Comparison of ENCODE assay signal across 8 cellular contexts in genomic region chr7:923108-924041, GRCh38. TPM values are rescaled to one million over a fixed set of nuclear protein-coding genes. Genes with fewer than 3 reads are reported as not detected.
DNase-seq lines count a peak whose midpoint lies in the region; ATAC-seq and TF ChIP-seq lines count a peak whose summit lies in the region.

No MANE protein-coding gene starts in this region.

- ATAC-seq in GM21619 (IDR thresholded peaks at IDR 0.05; ENCODE audit: unreplicated experiment) = peak; percentile 78
- ATAC-seq in effector memory CD8-positive, alpha-beta T cell (replicated peaks) = peak; percentile 76

- no peaks in the 10 kb centered on the region for H3K27me3 ChIP-seq in thymus (ENCODE audit: control insufficient read depth, insufficient read depth)

- peak overlapping the region; percentile 94 for H3K27ac ChIP-seq in thymus (ENCODE audit: low read depth)

- H3K27ac Mint-ChIP-seq in activated CD4-positive, alpha-beta T cell treated with anti-CD3 and anti-CD28 coated beads, Interleukin-2, amount 10 ng/mL, durations not matched to agents 24 days and 14 days = peak overlapping the region; percentile 96
- H3K27ac Mint-ChIP-seq in effector memory CD8-positive, alpha-beta T cell = peak overlapping the region; percentile 92 to 95
- no peak overlapping the region for H3K27ac Mint-ChIP-seq in nephron progenitor cell

- peaks cover 20% of the 10 kb centered on the region for H3K36me3 Mint-ChIP-seq in activated CD4-positive, alpha-beta T cell treated with anti-CD3 and anti-CD28 coated beads, Interleukin-2, amount 10 ng/mL, durations not matched to agents 24 days and 14 days (ENCODE audit: low read depth)
- peaks cover 25% of the 10 kb centered on the region for H3K36me3 Mint-ChIP-seq in effector memory CD8-positive, alpha-beta T cell (ENCODE audit: insufficient read depth)
- H3K36me3 Mint-ChIP-seq in nephron progenitor cell (ENCODE audit: low read depth) = no peaks in the 10 kb centered on the region

- DNase-seq in GM10248 (ENCODE audit: extremely low spot score) = peak; percentile 90
- peak; percentile 83 to 86 for DNase-seq in Kasumi-1 (lab: John Stamatoyannopoulos, UW)
- peak; percentile 97 for DNase-seq in activated CD4-positive, alpha-beta T cell treated with anti-CD3 and anti-CD28 coated beads, Interleukin-2, amount 10 ng/mL, durations not matched to agents 24 days and 14 days
- DNase-seq in effector memory CD8-positive, alpha-beta T cell = peak; percentile 88 to 92 (median 90)
- peak; percentile 59 for DNase-seq in nephron progenitor cell
- no peak for DNase-seq in D341Med (ENCODE audit: low spot score)

- POLR2A ChIA-PET in GM10248 (lab: Yijun Ruan, JAX) = no interaction called here

- no peaks in the 10 kb centered on the region for H3K27me3 Mint-ChIP-seq in activated CD4-positive, alpha-beta T cell treated with anti-CD3 and anti-CD28 coated beads, Interleukin-2, amount 10 ng/mL, durations not matched to agents 24 days and 14 days
- H3K27me3 Mint-ChIP-seq in effector memory CD8-positive, alpha-beta T cell = no peaks in the 10 kb centered on the region
- H3K27me3 Mint-ChIP-seq in nephron progenitor cell (ENCODE audit: low read depth, poor library complexity) = peaks cover 4% of the 10 kb centered on the region

- intact Hi-C loops in activated CD4-positive, alpha-beta T cell treated with anti-CD3 and anti-CD28 coated beads, Interleukin-2, amount 10 ng/mL, durations not matched to agents 24 days and 14 days (cut with micrococcal nuclease) = loop anchor here (1.0 to 5.0 kb wide), 8 partner anchors 15 to 321 kb away; partner anchors contain the start of genes COX19, GET4, GPR146 and SUN1

- TF ChIP-seq CTCF in GM10248 (IDR thresholded peaks at IDR 0.05; ENCODE audit: control extremely low read depth, extremely low read depth, low read depth, missing control alignments) = no peak
- TF ChIP-seq CTCF in nephron progenitor cell (IDR thresholded peaks at IDR 0.05) = no peak

- H3K4me1 ChIP-seq in thymus (ENCODE audit: control insufficient read depth, insufficient read depth, low read length) = peaks cover 26% of the 10 kb centered on the region

- H3K4me3 Mint-ChIP-seq in activated CD4-positive, alpha-beta T cell treated with anti-CD3 and anti-CD28 coated beads, Interleukin-2, amount 10 ng/mL, durations not matched to agents 24 days and 14 days = peak overlapping the region; percentile 87
- H3K4me3 Mint-ChIP-seq in effector memory CD8-positive, alpha-beta T cell = peak overlapping the region; percentile 84 to 91
- H3K4me3 Mint-ChIP-seq in nephron progenitor cell = no peak overlapping the region

- CTCF ChIA-PET in GM10248 (lab: Yijun Ruan, JAX) = interaction anchor here (0.9 to 2.2 kb wide), 4 partner anchors 11 to 254 kb away, joined by 3 to 7 read pairs (median 4); no protein-coding TSS in a partner anchor

- peaks cover 34% of the 10 kb centered on the region for H3K4me1 Mint-ChIP-seq in activated CD4-positive, alpha-beta T cell treated with anti-CD3 and anti-CD28 coated beads, Interleukin-2, amount 10 ng/mL, durations not matched to agents 24 days and 14 days
- peaks cover 34 to 39% of the 10 kb centered on the region in 2 donors for H3K4me1 Mint-ChIP-seq in effector memory CD8-positive, alpha-beta T cell (ENCODE audit: low read depth in 2 of 2)
- peaks cover 32% of the 10 kb centered on the region for H3K4me1 Mint-ChIP-seq in nephron progenitor cell

- no peaks in the 10 kb centered on the region for H3K9me3 ChIP-seq in thymus (ENCODE audit: control insufficient read depth)

- peak overlapping the region; percentile 39 for H3K4me3 ChIP-seq in thymus (ENCODE audit: low read length)

- 38% methylated on average over 40 of the region's 40 CpGs for WGBS in thymus

- no peaks in the 10 kb centered on the region for H3K9me3 Mint-ChIP-seq in activated CD4-positive, alpha-beta T cell treated with anti-CD3 and anti-CD28 coated beads, Interleukin-2, amount 10 ng/mL, durations not matched to agents 24 days and 14 days
- no peaks in the 10 kb centered on the region for H3K9me3 Mint-ChIP-seq in effector memory CD8-positive, alpha-beta T cell
- H3K9me3 Mint-ChIP-seq in nephron progenitor cell = no peaks in the 10 kb centered on the region

- no peaks in the 10 kb centered on the region for H3K36me3 ChIP-seq in thymus (ENCODE audit: control insufficient read depth, insufficient read depth)

RNA-seq across cellular contexts. Expression of gene ADAP1, which starts 31.1 kb away (rescaled TPM):
- total RNA-seq in activated CD4-positive, alpha-beta T cell treated with anti-CD3 and anti-CD28 coated beads, Interleukin-2, amount 10 ng/mL, durations not matched to agents 24 days and 14 days = 65.9 and 70.2 TPM in 2 replicates
- polyA plus RNA-seq in thymus = 9.4 TPM

RNA-seq across cellular contexts. Expression of gene GET4, which starts 47.0 kb away (rescaled TPM):
- total RNA-seq in activated CD4-positive, alpha-beta T cell treated with anti-CD3 and anti-CD28 coated beads, Interleukin-2, amount 10 ng/mL, durations not matched to agents 24 days and 14 days = 35.8 and 41.0 TPM in 2 replicates
- 84.7 TPM for polyA plus RNA-seq in thymus

RNA-seq across cellular contexts. Expression of gene COX19, which starts 52.0 kb away (rescaled TPM):
- total RNA-seq in activated CD4-positive, alpha-beta T cell treated with anti-CD3 and anti-CD28 coated beads, Interleukin-2, amount 10 ng/mL, durations not matched to agents 24 days and 14 days = 15.3 and 22.4 TPM in 2 replicates
- 11.6 TPM for polyA plus RNA-seq in thymus

RNA-seq across cellular contexts. Expression of gene CYP2W1, which starts 59.6 kb away (rescaled TPM):
- total RNA-seq in activated CD4-positive, alpha-beta T cell treated with anti-CD3 and anti-CD28 coated beads, Interleukin-2, amount 10 ng/mL, durations not matched to agents 24 days and 14 days = not detected in 2 replicates
- 0.48 TPM for polyA plus RNA-seq in thymus
